ENCODE assay signal across 10 cellular contexts in the genomic region with DNA sequence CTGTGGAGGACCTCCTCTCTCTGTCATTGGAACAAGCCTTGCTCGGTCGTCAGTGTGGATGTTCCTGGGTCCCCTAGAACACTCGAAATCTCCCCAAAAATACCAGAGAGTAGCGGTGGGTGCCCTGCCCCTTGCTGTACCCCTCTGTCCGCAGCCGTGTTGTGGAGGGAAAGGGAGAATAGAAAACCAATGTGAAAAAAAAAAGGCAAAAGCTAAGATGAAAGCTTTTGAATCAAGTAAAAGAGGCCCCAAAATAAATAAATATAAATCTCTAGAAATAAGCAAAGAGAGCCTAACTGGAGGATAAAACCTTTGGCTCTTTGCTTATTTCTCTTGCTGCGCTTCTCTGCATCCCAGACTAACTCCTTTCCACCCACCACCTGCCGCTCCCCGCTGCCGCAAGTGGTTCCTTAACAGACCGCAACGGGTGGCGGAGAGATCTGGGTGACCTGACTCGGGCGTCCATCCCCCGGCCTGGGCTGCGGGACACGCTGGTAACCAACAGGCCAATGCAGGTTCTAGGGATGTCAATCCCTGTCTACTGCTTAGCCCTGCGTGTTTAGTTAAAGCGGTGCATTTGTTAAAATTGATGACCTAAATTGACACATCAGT.
DNase-seq lines count a peak whose midpoint lies in the region; ATAC-seq and TF ChIP-seq lines count a peak whose summit lies in the region.
"Had no signal": no experiment of that assay in that cellular context is flagged by ENCODE, and none has a peak within 500 bp of the region (broad histone marks: within the 10 kb centered on the region; RNA-seq: fewer than 3 reads in every experiment).

No MANE protein-coding gene starts in this region.

- DNase-seq in ELR (ENCODE audit: low read depth), result peak; percentile 11
- no peak for DNase-seq in activated naive CD8-positive, alpha-beta T cell treated with anti-CD3 and anti-CD28 coated beads for 36 hours
- peak; percentile 26 for DNase-seq in iPS-NIHi11 (ENCODE audit: low spot score)
- DNase-seq in NCI-H226, result no peak
- no peak for DNase-seq in effector memory CD4-positive, alpha-beta T cell
- DNase-seq in COR-L47 (lab: John Stamatoyannopoulos, UW), result no peak
- DNase-seq: erythroblast had no signal

- no peaks in the 10 kb centered on the region for H3K4me1 ChIP-seq in effector memory CD4-positive, alpha-beta T cell (ENCODE audit: control insufficient read depth, insufficient read depth, low read length, poor library complexity, severe bottlenecking)

- no peak for TF ChIP-seq CTCF in 22Rv1 (IDR thresholded peaks at IDR 0.05)

- H3K27me3 Mint-ChIP-seq in activated naive CD8-positive, alpha-beta T cell treated with anti-CD3 and anti-CD28 coated beads for 36 hours, result peaks cover 92% of the 10 kb centered on the region

- H3K4me1 Mint-ChIP-seq in activated naive CD8-positive, alpha-beta T cell treated with anti-CD3 and anti-CD28 coated beads for 36 hours, result peaks cover 16% of the 10 kb centered on the region

- peaks cover 19% of the 10 kb centered on the region for H3K27me3 ChIP-seq in effector memory CD4-positive, alpha-beta T cell (replicated peaks; ENCODE audit: control insufficient read depth, insufficient read depth, low read length, poor library complexity, severe bottlenecking)

- no peak overlapping the region for H3K4me3 ChIP-seq in effector memory CD4-positive, alpha-beta T cell (ENCODE audit: insufficient read depth, low read depth, low read length, poor library complexity, severe bottlenecking)
- H3K4me3 ChIP-seq: skin epidermis had no signal

- H3K27ac ChIP-seq in 22Rv1, result peak overlapping the region; percentile 84
- no peak overlapping the region for H3K27ac ChIP-seq in effector memory CD4-positive, alpha-beta T cell (ENCODE audit: insufficient read depth, low read length, poor library complexity, severe bottlenecking)
- H3K27ac ChIP-seq: skin epidermis had no signal

- H3K4me3 Mint-ChIP-seq in activated naive CD8-positive, alpha-beta T cell treated with anti-CD3 and anti-CD28 coated beads for 36 hours, result peak overlapping the region; percentile 74

- H3K9me3 Mint-ChIP-seq in activated naive CD8-positive, alpha-beta T cell treated with anti-CD3 and anti-CD28 coated beads for 36 hours, result no peaks in the 10 kb centered on the region

- H3K27ac Mint-ChIP-seq in activated naive CD8-positive, alpha-beta T cell treated with anti-CD3 and anti-CD28 coated beads for 36 hours, result no peak overlapping the region

- no peak for ATAC-seq in GM18498 (IDR thresholded peaks at IDR 0.05; ENCODE audit: unreplicated experiment)

- H3K36me3 Mint-ChIP-seq in activated naive CD8-positive, alpha-beta T cell treated with anti-CD3 and anti-CD28 coated beads for 36 hours, result peaks cover 2% of the 10 kb centered on the region

- no peaks in the 10 kb centered on the region for H3K36me3 ChIP-seq in effector memory CD4-positive, alpha-beta T cell (ENCODE audit: control insufficient read depth, insufficient read depth, low read length)

- H3K9me3 ChIP-seq in effector memory CD4-positive, alpha-beta T cell (ENCODE audit: control insufficient read depth, low read length), result no peaks in the 10 kb centered on the region

Comparison
In these comparisons a context has a peak if more than half of its experiments do, and no peak if none do; other contexts are left out.
1. DNase-seq: peak in ELR (single experiment) and iPS-NIHi11 (single experiment); none in activated naive CD8-positive, alpha-beta T cell treated with anti-CD3 and anti-CD28 coated beads for 36 hours (single experiment), NCI-H226 (single experiment), effector memory CD4-positive, alpha-beta T cell (0 of 3) and COR-L47 (single experiment).